12 cellular contexts compared by ENCODE assay signal in genomic region chr10:43680035-43680434, GRCh38. TPM values are rescaled to one million over a fixed set of nuclear protein-coding genes. Genes with fewer than 3 reads are reported as not detected.
DNase-seq lines count a peak whose midpoint lies in the region; ATAC-seq, FAIRE-seq and TF ChIP-seq lines count a peak whose summit lies in the region.
"Had no signal": no experiment of that assay in that cellular context is flagged by ENCODE, and none has a peak within 500 bp of the region (broad histone marks: within the 10 kb centered on the region; RNA-seq: fewer than 3 reads in every experiment).

No MANE protein-coding gene starts in this region.

- no peak overlapping the region for H3K27ac Mint-ChIP-seq in activated CD8-positive, alpha-beta memory T cell treated with anti-CD3 and anti-CD28 coated beads, Interleukin-2, amount 10 ng/mL, durations not matched to agents 7 days and 5 days
- H3K27ac Mint-ChIP-seq: activated CD4-positive, alpha-beta memory T cell treated with anti-CD3 and anti-CD28 coated beads for 36 hours; stimulated activated memory B cell treated with anti-CD40 and anti-IgM and Interleukin-4, amounts not matched to agents 10 μg/mL and 1 μg/mL and 100 μg/mL, for 72 hours had no signal

- CTCF ChIA-PET in activated CD8-positive, alpha-beta memory T cell treated with anti-CD3 and anti-CD28 coated beads, Interleukin-2, amount 10 ng/mL, durations not matched to agents 7 days and 5 days (lab: Charles Lee) = interaction anchor here (0.8 kb wide), 1 partner anchor 10 kb away, joined by 3 read pairs; no protein-coding TSS in a partner anchor

- peaks cover 39% of the 10 kb centered on the region for H3K27me3 Mint-ChIP-seq in activated CD8-positive, alpha-beta memory T cell treated with anti-CD3 and anti-CD28 coated beads, Interleukin-2, amount 10 ng/mL, durations not matched to agents 7 days and 5 days

- ATAC-seq in activated CD8-positive, alpha-beta memory T cell treated with anti-CD3 and anti-CD28 coated beads, Interleukin-2, amount 10 ng/mL, durations not matched to agents 7 days and 5 days = no peak
- 0 out of 3 replicates have a peak, but pooled peaks have one; percentile 40 for ATAC-seq in RWPE2 (ENCODE audit: low read depth)
- ATAC-seq in GM18868 (IDR thresholded peaks at IDR 0.05; ENCODE audit: unreplicated experiment) = no peak
- no peak for ATAC-seq in GM19023 (IDR thresholded peaks at IDR 0.05; ENCODE audit: unreplicated experiment)
- ATAC-seq: stimulated activated memory B cell treated with anti-CD40 and anti-IgM and Interleukin-4, amounts not matched to agents 10 μg/mL and 1 μg/mL and 100 μg/mL, for 72 hours had no signal

- peaks cover 3% of the 10 kb centered on the region for H3K4me1 Mint-ChIP-seq in activated CD8-positive, alpha-beta memory T cell treated with anti-CD3 and anti-CD28 coated beads, Interleukin-2, amount 10 ng/mL, durations not matched to agents 7 days and 5 days
- H3K4me1 Mint-ChIP-seq: stimulated activated memory B cell treated with anti-CD40 and anti-IgM and Interleukin-4, amounts not matched to agents 10 μg/mL and 1 μg/mL and 100 μg/mL, for 72 hours had no signal

- TF ChIP-seq CTCF in RWPE2 (IDR thresholded peaks at IDR 0.05; ENCODE audit: poor library complexity, severe bottlenecking) (no peak), fibroblast of mammary gland (conservative IDR thresholded peaks at IDR 0.05; ENCODE audit: control insufficient read depth, insufficient read depth, low read depth, low read length) (no peak), kidney (IDR thresholded peaks at IDR 0.05; ENCODE audit: borderline replicate concordance, extremely low read depth, insufficient read depth) (no peak)

- no peak overlapping the region for H3K4me3 Mint-ChIP-seq in activated CD8-positive, alpha-beta memory T cell treated with anti-CD3 and anti-CD28 coated beads, Interleukin-2, amount 10 ng/mL, durations not matched to agents 7 days and 5 days
- H3K4me3 Mint-ChIP-seq: activated CD4-positive, alpha-beta memory T cell treated with anti-CD3 and anti-CD28 coated beads for 36 hours; stimulated activated memory B cell treated with anti-CD40 and anti-IgM and Interleukin-4, amounts not matched to agents 10 μg/mL and 1 μg/mL and 100 μg/mL, for 72 hours had no signal

- no peaks in the 10 kb centered on the region for H3K27me3 ChIP-seq in RWPE2 (ENCODE audit: insufficient read depth, poor library complexity, severe bottlenecking)

- no peaks in the 10 kb centered on the region for H3K36me3 Mint-ChIP-seq in activated CD8-positive, alpha-beta memory T cell treated with anti-CD3 and anti-CD28 coated beads, Interleukin-2, amount 10 ng/mL, durations not matched to agents 7 days and 5 days
- H3K36me3 Mint-ChIP-seq: activated CD4-positive, alpha-beta memory T cell treated with anti-CD3 and anti-CD28 coated beads for 36 hours; stimulated activated memory B cell treated with anti-CD40 and anti-IgM and Interleukin-4, amounts not matched to agents 10 μg/mL and 1 μg/mL and 100 μg/mL, for 72 hours had no signal

- no peaks in the 10 kb centered on the region for H3K9me3 Mint-ChIP-seq in activated CD8-positive, alpha-beta memory T cell treated with anti-CD3 and anti-CD28 coated beads, Interleukin-2, amount 10 ng/mL, durations not matched to agents 7 days and 5 days (ENCODE audit: low read depth)
- H3K9me3 Mint-ChIP-seq: activated CD4-positive, alpha-beta memory T cell treated with anti-CD3 and anti-CD28 coated beads for 36 hours; stimulated activated memory B cell treated with anti-CD40 and anti-IgM and Interleukin-4, amounts not matched to agents 10 μg/mL and 1 μg/mL and 100 μg/mL, for 72 hours had no signal

- FAIRE-seq in kidney (lab: Jason Lieb, UNC) = no peak

- intact Hi-C loops in kidney (cut with DNase I) = no loop called here

- DNase-seq in activated CD8-positive, alpha-beta memory T cell treated with anti-CD3 and anti-CD28 coated beads for 24 hours = peak; percentile 7
- no peak for DNase-seq in activated CD8-positive, alpha-beta memory T cell treated with anti-CD3 and anti-CD28 coated beads, Interleukin-2, amount 10 ng/mL, durations not matched to agents 7 days and 5 days
- DNase-seq in RWPE2 (ENCODE audit: low spot score) = no peak
- DNase-seq in fibroblast of mammary gland (ENCODE audit: low read depth) = peak; percentile 57
- DNase-seq in NCI-H2107 treated with DMSO at 0.1 percent for 48 hours (lab: John Stamatoyannopoulos, UW; ENCODE audit: unreplicated experiment) = no peak
- DNase-seq in kidney = no peak
- DNase-seq: activated CD4-positive, alpha-beta memory T cell treated with anti-CD3 and anti-CD28 coated beads for 36 hours; NCI-H146 had no signal

- H3K9ac ChIP-seq in kidney (ENCODE audit: low read length in 2 of 2) = no peak overlapping the region

- H3K9me3 ChIP-seq in RWPE2 (ENCODE audit: severe bottlenecking) (no peaks in the 10 kb centered on the region), kidney (ENCODE audit: control insufficient read depth in 1 of 2, low read length in 2 of 2) (no peaks in the 10 kb centered on the region)

- H3K4me1 ChIP-seq in RWPE2 (ENCODE audit: insufficient read depth, poor library complexity, severe bottlenecking) = no peaks in the 10 kb centered on the region
- peaks cover 0 to 2% of the 10 kb centered on the region in 2 donors for H3K4me1 ChIP-seq in kidney (ENCODE audit: control insufficient read depth in 1 of 2, insufficient read depth in 1 of 2, low read depth in 1 of 2, low read length in 2 of 2)

- no peak overlapping the region for H3K27ac ChIP-seq in RWPE2 (ENCODE audit: poor library complexity, severe bottlenecking)
- no peak overlapping the region for H3K27ac ChIP-seq in kidney (ENCODE audit: low read depth in 2 of 2, low read length in 2 of 2)

- no peaks in the 10 kb centered on the region for H3K36me3 ChIP-seq in RWPE2 (ENCODE audit: low read depth)
- no peaks in the 10 kb centered on the region for H3K36me3 ChIP-seq in kidney (ENCODE audit: control insufficient read depth in 1 of 2, insufficient read depth in 2 of 2, low read length in 2 of 2)

- H3K4me3 ChIP-seq in RWPE2 (ENCODE audit: severe bottlenecking) (no peak overlapping the region), fibroblast of mammary gland (ENCODE audit: control insufficient read depth, low read depth, low read length) (no peak overlapping the region), kidney (ENCODE audit: low read length in 2 of 2) (no peak overlapping the region)
- H3K4me3 ChIP-seq: smooth muscle cell had no signal

RNA-seq across cellular contexts. Expression of gene ZNF32, which starts 31.4 kb away (rescaled TPM):
- total RNA-seq in activated CD8-positive, alpha-beta memory T cell treated with anti-CD3 and anti-CD28 coated beads, Interleukin-2, amount 10 ng/mL, durations not matched to agents 7 days and 5 days = 1 to 10 TPM; 6.5 to 8.2 TPM
- 35.0 TPM for total RNA-seq in kidney
- 73.7 TPM for polyA plus RNA-seq in kidney (ENCODE audit: insufficient read depth, low read depth, low replicate concordance)

Comparison
In these comparisons a context has a peak if more than half of its experiments do, and no peak if none do; other contexts are left out.
1. DNase-seq: peak in activated CD8-positive, alpha-beta memory T cell treated with anti-CD3 and anti-CD28 coated beads for 24 hours (single experiment) and fibroblast of mammary gland (single experiment); none in activated CD8-positive, alpha-beta memory T cell treated with anti-CD3 and anti-CD28 coated beads, Interleukin-2, amount 10 ng/mL, durations not matched to agents 7 days and 5 days (single experiment), RWPE2 (single experiment), NCI-H2107 treated with DMSO at 0.1 percent for 48 hours (single experiment) and kidney (single experiment).